7 cellular contexts compared by ENCODE assay signal in the genomic region with DNA sequence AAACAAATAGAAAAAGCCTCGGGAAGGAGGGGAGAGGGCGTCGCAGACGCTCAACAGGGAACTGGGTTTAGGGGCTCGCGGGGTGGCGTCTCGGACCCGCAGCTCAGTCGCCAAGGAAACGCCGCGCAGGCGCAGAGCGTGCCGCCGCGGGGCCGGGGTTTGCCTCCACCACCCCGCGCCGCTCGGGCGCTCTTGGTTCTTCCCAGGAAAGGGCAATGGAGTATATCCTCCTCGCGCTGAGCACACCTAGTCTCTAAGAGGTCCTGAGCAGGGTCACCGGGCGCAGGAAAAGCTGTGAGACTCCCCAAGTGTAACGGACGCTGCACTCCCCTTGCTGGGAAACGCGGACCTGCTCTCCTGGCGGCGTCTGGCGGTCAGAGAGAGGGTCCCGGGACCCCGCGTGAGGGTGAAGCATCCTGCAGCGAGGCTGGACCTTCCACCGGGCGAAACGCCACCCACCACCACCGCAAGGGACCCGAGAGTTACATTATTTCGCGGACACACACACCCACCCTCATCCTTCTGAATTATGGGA. TPM values are rescaled to one million over a fixed set of nuclear protein-coding genes. Genes with fewer than 3 reads are reported as not detected.
DNase-seq lines count a peak whose midpoint lies in the region; ATAC-seq, FAIRE-seq and TF ChIP-seq lines count a peak whose summit lies in the region.

No MANE protein-coding gene starts in this region.

- H2AK5ac ChIP-seq in H1 (ENCODE audit: low read depth, low read length): peak overlapping the region; percentile 71

- H2BK20ac ChIP-seq in H1 (ENCODE audit: low read length): no peak overlapping the region

- H3K14ac ChIP-seq in H1 (ENCODE audit: insufficient read length): no peak overlapping the region

- H3K4me3 ChIP-seq in H1 (ENCODE audit: extremely low read depth in 1 of 4, insufficient read depth in 2 of 4, low read depth in 3 of 4, low read length in 4 of 4) (peak overlapping the region; percentile 72 to 96 (median 86)), stomach (peak overlapping the region; percentile 62 to 74 (median 69))

- no peak overlapping the region for H2BK15ac ChIP-seq in H1 (ENCODE audit: low read length)

- no peak overlapping the region for H4K91ac ChIP-seq in H1 (replicated peaks; ENCODE audit: insufficient read length, low read length)

- TF ChIP-seq EP300 in H1 (IDR thresholded peaks at IDR 0.05; ENCODE audit: borderline replicate concordance in 1 of 2, low read depth in 2 of 2, low read length in 2 of 2): no peak
- no peak for TF ChIP-seq EP300 in stomach (IDR thresholded peaks at IDR 0.05)

- peak overlapping the region; percentile 97 for H3K18ac ChIP-seq in H1 (ENCODE audit: extremely low read depth, low read length)

- H3K4me1 ChIP-seq in H1 (replicated peaks in 1 of 4; ENCODE audit: control insufficient read depth in 3 of 4, insufficient read depth in 4 of 4, low read length in 3 of 4) (peaks cover 4 to 14% (median 9%) of the 10 kb centered on the region in 4 experiments; a peak in 6 of 7 replicates), stomach (peaks cover 0 to 35% (median 25%) of the 10 kb centered on the region in 4 donors)

- H3K9me3 Mint-ChIP-seq in activated CD4-positive, alpha-beta memory T cell treated with anti-CD3 and anti-CD28 coated beads for 36 hours: no peaks in the 10 kb centered on the region

- H3K27ac ChIP-seq in H1 (ENCODE audit: low read depth, low read length) (peak overlapping the region; percentile 38; the same call in 1 of the 2 replicates), stomach (peak overlapping the region; percentile 15 to 77 (median 66))

- ATAC-seq in GM18517 (IDR thresholded peaks at IDR 0.05; ENCODE audit: unreplicated experiment) (peak; percentile 27), HG02973 (IDR thresholded peaks at IDR 0.05; ENCODE audit: unreplicated experiment) (peak; percentile 31)

- H3K36me3 ChIP-seq in H1 (ENCODE audit: control insufficient read depth in 2 of 4, insufficient read depth in 4 of 4, low read length in 3 of 4): no peaks in the 10 kb centered on the region
- H3K36me3 ChIP-seq in stomach: no peaks in the 10 kb centered on the region

- peak overlapping the region; percentile 97 for H4K5ac ChIP-seq in H1 (ENCODE audit: insufficient read length, low read depth, low read length)

- peaks cover 0 to 37% of the 10 kb centered on the region in 2 experiments; a peak in 2 of 4 replicates for H3K79me2 ChIP-seq in H1 (ENCODE audit: control insufficient read depth in 1 of 2, insufficient read depth in 2 of 2, low read length in 2 of 2)

- H3K4me1 Mint-ChIP-seq in activated CD4-positive, alpha-beta memory T cell treated with anti-CD3 and anti-CD28 coated beads for 36 hours (ENCODE audit: low read depth): peaks cover 15% of the 10 kb centered on the region

- POLR2A ChIA-PET in activated CD4-positive, alpha-beta memory T cell treated with anti-CD3 and anti-CD28 coated beads for 36 hours (lab: Charles Lee): no interaction called here
- POLR2A ChIA-PET in H1 (lab: Charles Lee; ENCODE audit: partially characterized antibody): interaction anchor here (0.8 to 2.5 kb wide), 2 partner anchors 62 to 128 kb away, joined by 3 to 10 read pairs; partner anchors contain the start of gene C3orf33

- peak overlapping the region; percentile 85 for H2BK12ac ChIP-seq in H1 (ENCODE audit: low read depth, low read length)

- no peaks in the 10 kb centered on the region for H3K79me1 ChIP-seq in H1 (ENCODE audit: low read depth, low read length)

- H3K4me2 ChIP-seq in H1 (ENCODE audit: insufficient read depth in 1 of 2, low read depth in 2 of 2, low read length in 2 of 2): peak overlapping the region; percentile 76 to 94

- H3K23ac ChIP-seq in H1 (ENCODE audit: insufficient read length): no peak overlapping the region

- WGBS in H1 (ENCODE audit: extremely low coverage in 1 of 2, insufficient coverage in 1 of 2, insufficient read length in 1 of 2, insufficient replicate concordance in 2 of 2, low coverage in 1 of 2, low lambda C conversion rate in 2 of 2, missing lambda C conversion rate in 1 of 2), 2 experiments: 2% methylated on average over 39 of the region's 46 CpGs; no CpG with 5 or more reads in 1 of the 2 experiments
- 1% methylated on average over 31 to 46 of the region's 46 CpGs for WGBS in stomach, 5 donors

- TF ChIP-seq POLR2A in H1 (IDR thresholded peaks at IDR 0.05; ENCODE audit: control extremely low read depth in 1 of 2, low read depth in 2 of 2, low read length in 2 of 2) (peak in 1 of 2 experiments; percentile 49; a peak in 2 of 3 replicates), stomach (IDR thresholded peaks at IDR 0.05) (no peak)

- DNase-seq in NCI-H2196 treated with DMSO at 0.1 percent for 48 hours (lab: John Stamatoyannopoulos, UW; ENCODE audit: unreplicated experiment): peak; percentile 41
- DNase-seq in activated CD4-positive, alpha-beta memory T cell treated with anti-CD3 and anti-CD28 coated beads for 36 hours: peak; percentile 51
- DNase-seq in H1 (ENCODE audit: low read depth in 1 of 2, low spot score in 2 of 2): peak in 1 of 2 experiments; percentile 96
- DNase-seq in mucosa of gallbladder (ENCODE audit: low spot score): peak; percentile 55
- peak; percentile 71 for DNase-seq in stomach

- no peaks in the 10 kb centered on the region for H4K20me1 ChIP-seq in H1 (replicated peaks in 1 of 2; ENCODE audit: control insufficient read depth in 1 of 2, insufficient read depth in 2 of 2, low read length in 2 of 2)

- H3K36me3 Mint-ChIP-seq in activated CD4-positive, alpha-beta memory T cell treated with anti-CD3 and anti-CD28 coated beads for 36 hours: no peaks in the 10 kb centered on the region

- H3K27ac Mint-ChIP-seq in activated CD4-positive, alpha-beta memory T cell treated with anti-CD3 and anti-CD28 coated beads for 36 hours: no peak overlapping the region

- H3K56ac ChIP-seq in H1 (replicated peaks; ENCODE audit: insufficient read length, low read depth, low read length): peak overlapping the region; percentile 86

- H4K8ac ChIP-seq in H1 (ENCODE audit: extremely low read depth, insufficient read depth, low read length): peak overlapping the region; percentile 89

- H2AFZ ChIP-seq in H1 (ENCODE audit: low read length): peak overlapping the region; percentile 73; the same call in 1 of the 2 replicates

- H2BK120ac ChIP-seq in H1 (replicated peaks; ENCODE audit: low read depth, low read length): peak overlapping the region; percentile 50

- H2BK5ac ChIP-seq in H1 (ENCODE audit: low read depth, low read length): peak overlapping the region; percentile 81; the same call in 1 of the 2 replicates

- H3K23me2 ChIP-seq in H1 (ENCODE audit: low read depth, low read length): peaks cover 8% of the 10 kb centered on the region

- H3K4me3 Mint-ChIP-seq in activated CD4-positive, alpha-beta memory T cell treated with anti-CD3 and anti-CD28 coated beads for 36 hours: peak overlapping the region; percentile 79

- intact Hi-C loops in activated CD4-positive, alpha-beta memory T cell treated with anti-CD3 and anti-CD28 coated beads for 36 hours (cut with micrococcal nuclease): loop anchor here (2.0 to 5.0 kb wide), 2 partner anchors 63 to 111 kb away; partner anchors contain the start of genes C3orf33 and SLC33A1
- intact Hi-C loops in stomach (cut with DNase I; ENCODE audit: low total_unique reads): no loop called here

- no peaks in the 10 kb centered on the region for H3K9me3 ChIP-seq in H1 (ENCODE audit: insufficient read depth in 2 of 2, low read depth in 1 of 2, low read length in 1 of 2)
- no peaks in the 10 kb centered on the region for H3K9me3 ChIP-seq in stomach

- peak overlapping the region; percentile 92 for H3K4ac ChIP-seq in H1 (replicated peaks; ENCODE audit: insufficient read length, low read depth, low read length)

- H3K27me3 ChIP-seq in H1 (replicated peaks in 1 of 4; ENCODE audit: control insufficient read depth in 3 of 4, extremely low read depth in 1 of 4, insufficient read depth in 3 of 4, low read length in 3 of 4) (no peaks in the 10 kb centered on the region), stomach (peaks cover 0 to 22% (median 21%) of the 10 kb centered on the region in 3 donors)

- TF ChIP-seq CTCF in H1 (IDR thresholded peaks at IDR 0.05; ENCODE audit: control extremely low read depth in 1 of 3, insufficient read depth in 1 of 3, low read depth in 1 of 3, low read length in 3 of 3) (no peak), stomach (IDR thresholded peaks at IDR 0.05) (no peak)

- peaks cover 35% of the 10 kb centered on the region for H3K27me3 Mint-ChIP-seq in activated CD4-positive, alpha-beta memory T cell treated with anti-CD3 and anti-CD28 coated beads for 36 hours

- TF ChIP-seq RAD21 in H1 (IDR thresholded peaks at IDR 0.05 in 1 of 2, conservative IDR thresholded peaks at IDR 0.05 in 1 of 2; ENCODE audit: low read depth in 2 of 2, low read length in 2 of 2): no peak

- no peak for FAIRE-seq in H1 (lab: Jason Lieb, UNC)

- CTCF ChIA-PET in activated CD4-positive, alpha-beta memory T cell treated with anti-CD3 and anti-CD28 coated beads for 36 hours (lab: Charles Lee): interaction anchor here (0.5 to 1.0 kb wide), 3 partner anchors 8 to 392 kb away, joined by 3 to 4 read pairs (median 3); no protein-coding TSS in a partner anchor
- CTCF ChIA-PET in H1 (lab: Charles Lee; ENCODE audit: partially characterized antibody): interaction anchor here (0.7 to 1.0 kb wide), 5 partner anchors 11 to 388 kb away, joined by 3 to 6 read pairs (median 3); no protein-coding TSS in a partner anchor

- peak overlapping the region; percentile 32 to 68 (median 58) for H3K9ac ChIP-seq in H1 (replicated peaks in 1 of 4; ENCODE audit: extremely low read depth in 1 of 4, low read depth in 3 of 4, low read length in 3 of 4)

TF ChIP-seq in H1, 55 proteins besides CTCF, POLR2A, EP300 and RAD21 (continues in another document):
- no peak for TF ChIP-seq TAF7 (optimal IDR thresholded peaks at IDR 0.05; ENCODE audit: borderline replicate concordance, low read depth, low read length)
- TF ChIP-seq TEAD4 (IDR thresholded peaks at IDR 0.05; ENCODE audit: low read depth, low read length): no peak
- TF ChIP-seq RXRA (IDR thresholded peaks at IDR 0.05; ENCODE audit: insufficient read depth, low read depth, low read length): no peak
- TF ChIP-seq EGR1 (IDR thresholded peaks at IDR 0.05; ENCODE audit: borderline replicate concordance, low read depth, low read length): no peak

RNA-seq across cellular contexts. Expression of gene PLCH1, which starts 0.7 kb away (rescaled TPM):
- under 1 TPM; 0.10 to 0.12 TPM for total RNA-seq in activated CD4-positive, alpha-beta memory T cell treated with anti-CD3 and anti-CD28 coated beads for 36 hours
- total RNA-seq in H1 (2021; fragmentation: NEBNext Ultra II Directional; extraction: Animal tissue kit (Norgen Biotek cat#: 25700)): 17.2 and 17.4 TPM in 2 replicates
- 5.0 and 5.8 TPM in 2 replicates for polyA plus RNA-seq in H1 (2011; rRNA removed)
- 9.4 TPM for polyA plus RNA-seq in H1 (2011; cell fraction: cytosol; rRNA removed)
- 11.0 TPM for polyA plus RNA-seq in H1 (2011; cell fraction: nucleus; rRNA removed)
- 6.4 to 11.7 TPM (median 9.4 TPM) in 4 replicates for polyA plus RNA-seq in H1 (2012, experiment 1 of 2)
- 0.70 TPM for polyA plus RNA-seq in H1 (2012, experiment 2 of 2)
- polyA plus RNA-seq in H1 (2013, experiment 1 of 2): 5.1 TPM
- polyA plus RNA-seq in H1 (2013, experiment 2 of 2): 5.5 TPM
- polyA minus RNA-seq in H1 (2011; rRNA and poly(A)+ RNA removed): 41.0 and 52.3 TPM in 2 replicates
- polyA minus RNA-seq in H1 (2011; cell fraction: cytosol; rRNA and poly(A)+ RNA removed): 19.7 TPM
- 39.3 TPM for polyA minus RNA-seq in H1 (2011; cell fraction: nucleus; rRNA and poly(A)+ RNA removed)
- 8.0 TPM for total RNA-seq in mucosa of gallbladder
- total RNA-seq in stomach: 10 to 100 TPM in 2 of 5 donors, 1 to 10 TPM in 3; 2.3 to 18.8 (median 9.3) TPM
- polyA plus RNA-seq in stomach: 1 to 10 TPM in 1 of 3 donors, under 1 TPM in 2; 0.75 to 3.5 (median 0.85) TPM
